Comparison of ENCODE assay signal across 18 cellular contexts in the genomic region with DNA sequence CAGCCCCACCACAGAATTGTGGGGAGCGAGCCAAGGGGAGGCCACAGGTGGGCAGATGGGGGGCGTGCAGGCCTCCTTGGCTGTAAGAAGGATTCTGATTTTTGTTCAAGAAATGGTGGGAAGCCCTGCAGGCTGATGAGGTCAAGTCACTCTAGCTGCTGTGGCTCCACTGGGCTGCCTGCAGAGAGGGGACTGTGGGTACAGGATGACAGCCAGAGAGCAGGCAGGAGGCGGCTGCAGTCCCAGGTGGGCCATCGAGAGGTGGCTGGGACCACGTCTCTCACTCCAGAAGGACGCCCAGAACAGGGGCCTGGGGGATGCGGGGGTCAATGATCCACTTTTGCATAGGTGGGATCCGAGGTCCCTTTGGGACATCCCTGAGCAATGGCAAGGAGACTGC.
"Had no signal": no experiment of that assay in that cellular context is flagged by ENCODE, and none has a peak within 500 bp of the region (broad histone marks: within the 10 kb centered on the region; RNA-seq: fewer than 3 reads in every experiment).

No MANE protein-coding gene starts in this region.

- H3K27ac Mint-ChIP-seq: activated CD4-positive, alpha-beta T cell treated with anti-CD3 and anti-CD28 coated beads, Interleukin-2, amount 10 ng/mL, durations not matched to agents 24 days and 14 days; activated CD8-positive, alpha-beta T cell treated with anti-CD3 and anti-CD28 coated beads for 36 hours; activated T-cell treated with anti-CD3 and anti-CD28 coated beads, Interleukin-2, amount 50 U/mL, for 24 hours; activated T-helper 2 cell treated with anti-CD3 and anti-CD28 coated beads, Interferon-gamma antibody, Interleukin-2, Interleukin-4, amounts not matched to agents 10 μg/mL and 5 μg/mL and 100 μg/mL, durations not matched to agents 14 hours and 24 hours and 36 hours had no signal

- H3K4me2 ChIP-seq: hepatocyte had no signal

- DNase-seq: activated CD4-positive, alpha-beta T cell treated with anti-CD3 and anti-CD28 coated beads, Interleukin-2, amount 10 ng/mL, durations not matched to agents 24 days and 14 days; activated CD8-positive, alpha-beta T cell treated with anti-CD3 and anti-CD28 coated beads for 36 hours; activated naive CD4-positive, alpha-beta T cell treated with Interleukin-2 at 50 U/mL for 16 hours; activated T-cell treated with anti-CD3 and anti-CD28 coated beads, Interleukin-2, amount 50 U/mL, for 24 hours; effector memory CD4-positive, alpha-beta T cell; foreskin fibroblast; left cardiac atrium; lower lobe of right lung; nucleus accumbens; stimulated activated naive CD8-positive, alpha-beta T cell treated with anti-CD3 and anti-CD28 coated beads, Interleukin-15, amount 100 ng/mL, for 72 hours; SW 1271; transverse colon had no signal

- H3K9me3 Mint-ChIP-seq: activated CD4-positive, alpha-beta T cell treated with anti-CD3 and anti-CD28 coated beads, Interleukin-2, amount 10 ng/mL, durations not matched to agents 24 days and 14 days; activated CD8-positive, alpha-beta T cell treated with anti-CD3 and anti-CD28 coated beads for 36 hours; activated T-cell treated with anti-CD3 and anti-CD28 coated beads, Interleukin-2, amount 50 U/mL, for 24 hours; activated T-helper 2 cell treated with anti-CD3 and anti-CD28 coated beads, Interferon-gamma antibody, Interleukin-2, Interleukin-4, amounts not matched to agents 10 μg/mL and 5 μg/mL and 100 μg/mL, durations not matched to agents 14 hours and 24 hours and 36 hours; nephron; stimulated activated naive CD8-positive, alpha-beta T cell treated with anti-CD3 and anti-CD28 coated beads, Interleukin-15, amount 100 ng/mL, for 72 hours had no signal

- H2AFZ ChIP-seq: hepatocyte had no signal

- H3K4me3 Mint-ChIP-seq: activated CD4-positive, alpha-beta T cell treated with anti-CD3 and anti-CD28 coated beads, Interleukin-2, amount 10 ng/mL, durations not matched to agents 24 days and 14 days; activated CD8-positive, alpha-beta T cell treated with anti-CD3 and anti-CD28 coated beads for 36 hours; activated T-cell treated with anti-CD3 and anti-CD28 coated beads, Interleukin-2, amount 50 U/mL, for 24 hours; nephron; stimulated activated naive CD8-positive, alpha-beta T cell treated with anti-CD3 and anti-CD28 coated beads, Interleukin-15, amount 100 ng/mL, for 72 hours had no signal

- H3K27me3 Mint-ChIP-seq: activated CD4-positive, alpha-beta T cell treated with anti-CD3 and anti-CD28 coated beads, Interleukin-2, amount 10 ng/mL, durations not matched to agents 24 days and 14 days; activated CD8-positive, alpha-beta T cell treated with anti-CD3 and anti-CD28 coated beads for 36 hours; activated T-cell treated with anti-CD3 and anti-CD28 coated beads, Interleukin-2, amount 50 U/mL, for 24 hours; stimulated activated naive CD8-positive, alpha-beta T cell treated with anti-CD3 and anti-CD28 coated beads, Interleukin-15, amount 100 ng/mL, for 72 hours had no signal

- H3K36me3 ChIP-seq: lower lobe of right lung, suprapubic skin, transverse colon had no signal

- FAIRE-seq: bronchial epithelial cell, TTC549 had no signal

- H3K27me3 ChIP-seq: hepatocyte, suprapubic skin, transverse colon had no signal

- ATAC-seq: activated CD8-positive, alpha-beta T cell treated with anti-CD3 and anti-CD28 coated beads for 36 hours; left cardiac atrium; lower lobe of right lung; stimulated activated naive CD8-positive, alpha-beta T cell treated with anti-CD3 and anti-CD28 coated beads, Interleukin-15, amount 100 ng/mL, for 72 hours had no signal

- H3K9me3 ChIP-seq: lower lobe of right lung, suprapubic skin, transverse colon had no signal

- H3K4me3 ChIP-seq: hepatocyte, lower lobe of right lung, suprapubic skin, transverse colon had no signal

- H3K27ac ChIP-seq: hepatocyte, lower lobe of right lung, suprapubic skin had no signal
